8 cellular contexts compared by ENCODE assay signal in genomic region chr7:43639858-43640491, GRCh38. TPM values are rescaled to one million over a fixed set of nuclear protein-coding genes. Genes with fewer than 3 reads are reported as not detected.
A peak's percentile ranks its signal among the peaks of the same experiment; 100 is the strongest.
DNase-seq lines count a peak whose midpoint lies in the region; ATAC-seq and TF ChIP-seq lines count a peak whose summit lies in the region.

No MANE protein-coding gene starts in this region.

- no peak for DNase-seq in activated T-cell treated with anti-CD3 and anti-CD28 coated beads, Interleukin-2, amount 50 U/mL, for 72 hours
- DNase-seq in activated T-cell treated with anti-CD3 and anti-CD28 coated beads, Interleukin-2, amount 50 U/mL, for 4 hours = no peak
- DNase-seq in T1000 (lab: John Stamatoyannopoulos, UW) (peak; percentile 20), fibroblast of the conjunctiva (ENCODE audit: low read depth) (peak; percentile 84), progenitor cell of endocrine pancreas (ENCODE audit: low spot score, unreplicated experiment) (no peak)
- no peak for DNase-seq in stimulated activated CD4-positive, alpha-beta T cell treated with anti-CD3 and anti-CD28 coated beads, Interleukin-4, amount 100 ng/mL, for 24 hours

- peak overlapping the region; percentile 99 for H3K27ac Mint-ChIP-seq in activated T-cell treated with anti-CD3 and anti-CD28 coated beads, Interleukin-2, amount 50 U/mL, for 72 hours
- peak overlapping the region; percentile 70 for H3K27ac Mint-ChIP-seq in progenitor cell of endocrine pancreas

- TF ChIP-seq CTCF in progenitor cell of endocrine pancreas (IDR thresholded peaks at IDR 0.05; ENCODE audit: unreplicated experiment) = no peak

- no peaks in the 10 kb centered on the region for H3K27me3 Mint-ChIP-seq in activated T-cell treated with anti-CD3 and anti-CD28 coated beads, Interleukin-2, amount 50 U/mL, for 72 hours (ENCODE audit: low read depth)
- no peaks in the 10 kb centered on the region for H3K27me3 Mint-ChIP-seq in activated T-cell treated with anti-CD3 and anti-CD28 coated beads, Interleukin-2, amount 50 U/mL, for 4 hours (ENCODE audit: low read depth)
- no peaks in the 10 kb centered on the region for H3K27me3 Mint-ChIP-seq in progenitor cell of endocrine pancreas

- peaks cover 97% of the 10 kb centered on the region for H3K4me1 Mint-ChIP-seq in activated T-cell treated with anti-CD3 and anti-CD28 coated beads, Interleukin-2, amount 50 U/mL, for 72 hours (ENCODE audit: low read depth)
- H3K4me1 Mint-ChIP-seq in activated T-cell treated with anti-CD3 and anti-CD28 coated beads, Interleukin-2, amount 50 U/mL, for 4 hours (ENCODE audit: low read depth) = peaks cover 85% of the 10 kb centered on the region
- peaks cover 8% of the 10 kb centered on the region for H3K4me1 Mint-ChIP-seq in progenitor cell of endocrine pancreas (ENCODE audit: low read depth)

- H3K9me3 Mint-ChIP-seq in activated T-cell treated with anti-CD3 and anti-CD28 coated beads, Interleukin-2, amount 50 U/mL, for 72 hours = peaks cover 0 to 1% of the 10 kb centered on the region in 2 donors
- H3K9me3 Mint-ChIP-seq in activated T-cell treated with anti-CD3 and anti-CD28 coated beads, Interleukin-2, amount 50 U/mL, for 4 hours = no peaks in the 10 kb centered on the region
- H3K9me3 Mint-ChIP-seq in progenitor cell of endocrine pancreas (ENCODE audit: low read depth) = no peaks in the 10 kb centered on the region

- H3K4me3 Mint-ChIP-seq in activated T-cell treated with anti-CD3 and anti-CD28 coated beads, Interleukin-2, amount 50 U/mL, for 72 hours = peak overlapping the region; percentile 28 to 53
- no peak overlapping the region for H3K4me3 Mint-ChIP-seq in activated T-cell treated with anti-CD3 and anti-CD28 coated beads, Interleukin-2, amount 50 U/mL, for 4 hours
- no peak overlapping the region for H3K4me3 Mint-ChIP-seq in progenitor cell of endocrine pancreas (ENCODE audit: low read depth)

- no peak for ATAC-seq in activated T-cell treated with anti-CD3 and anti-CD28 coated beads, Interleukin-2, amount 50 U/mL, for 72 hours (replicated peaks in 1 of 2)
- no peak for ATAC-seq in activated T-cell treated with anti-CD3 and anti-CD28 coated beads, Interleukin-2, amount 50 U/mL, for 4 hours
- ATAC-seq in GM19324 (IDR thresholded peaks at IDR 0.05; ENCODE audit: low FRiP score, unreplicated experiment) (no peak), GM18867 (IDR thresholded peaks at IDR 0.05; ENCODE audit: unreplicated experiment) (no peak)

- H3K36me3 Mint-ChIP-seq in activated T-cell treated with anti-CD3 and anti-CD28 coated beads, Interleukin-2, amount 50 U/mL, for 72 hours (ENCODE audit: insufficient read depth in 2 of 2) = peaks cover 4 to 39% of the 10 kb centered on the region in 2 donors
- peaks cover 64% of the 10 kb centered on the region for H3K36me3 Mint-ChIP-seq in activated T-cell treated with anti-CD3 and anti-CD28 coated beads, Interleukin-2, amount 50 U/mL, for 4 hours (ENCODE audit: insufficient read depth)
- peaks cover 28% of the 10 kb centered on the region for H3K36me3 Mint-ChIP-seq in progenitor cell of endocrine pancreas (ENCODE audit: insufficient read depth)

RNA-seq across cellular contexts. Expression of gene STK17A, which starts 57.1 kb away (rescaled TPM):
- total RNA-seq in activated T-cell treated with anti-CD3 and anti-CD28 coated beads, Interleukin-2, amount 50 U/mL, for 72 hours = 10 to 100 TPM; 49.2 to 56.4 TPM
- total RNA-seq in activated T-cell treated with anti-CD3 and anti-CD28 coated beads, Interleukin-2, amount 50 U/mL, for 4 hours = 10 to 100 TPM; 32.0 to 40.1 (median 33.3) TPM
- total RNA-seq in progenitor cell of endocrine pancreas = 23.0 and 23.9 TPM in 2 replicates

Comparison
In these comparisons a context has a peak if more than half of its experiments do, and no peak if none do; other contexts are left out.
1. H3K4me3 Mint-ChIP-seq: peak in activated T-cell treated with anti-CD3 and anti-CD28 coated beads, Interleukin-2, amount 50 U/mL, for 72 hours (2 of 2); none in activated T-cell treated with anti-CD3 and anti-CD28 coated beads, Interleukin-2, amount 50 U/mL, for 4 hours (single experiment) and progenitor cell of endocrine pancreas (single experiment).
2. DNase-seq: peak in T1000 (single experiment) and fibroblast of the conjunctiva (single experiment); none in activated T-cell treated with anti-CD3 and anti-CD28 coated beads, Interleukin-2, amount 50 U/mL, for 72 hours (0 of 2), activated T-cell treated with anti-CD3 and anti-CD28 coated beads, Interleukin-2, amount 50 U/mL, for 4 hours (single experiment), progenitor cell of endocrine pancreas (single experiment) and stimulated activated CD4-positive, alpha-beta T cell treated with anti-CD3 and anti-CD28 coated beads, Interleukin-4, amount 100 ng/mL, for 24 hours (single experiment).